Comparison of ENCODE assay signal across 1 cellular context in the genomic region with DNA sequence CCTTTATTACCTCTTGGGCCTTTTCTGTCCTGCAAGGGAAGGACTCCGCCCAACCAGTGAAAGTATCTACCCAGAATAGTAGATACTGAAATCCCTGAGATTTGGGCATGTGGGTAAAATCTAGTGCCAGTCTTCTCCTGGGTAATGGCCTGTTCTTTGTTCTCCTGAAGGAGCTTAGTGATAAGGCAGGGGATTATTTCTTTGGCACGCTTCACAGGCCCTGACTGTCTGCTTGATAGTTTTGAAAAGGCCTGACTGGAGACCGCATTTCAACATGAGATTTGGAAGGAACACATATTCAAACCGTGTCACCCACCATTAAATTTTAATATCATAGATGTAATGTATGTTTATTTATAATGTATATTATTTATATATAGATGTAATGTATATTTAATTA.
TF ChIP-seq lines count a peak whose summit lies in the region.

No MANE protein-coding gene starts in this region.

TF ChIP-seq in IMR-90, 13 proteins besides CTCF, POLR2A, EP300 and RAD21:
- TF ChIP-seq, protein P1, sequence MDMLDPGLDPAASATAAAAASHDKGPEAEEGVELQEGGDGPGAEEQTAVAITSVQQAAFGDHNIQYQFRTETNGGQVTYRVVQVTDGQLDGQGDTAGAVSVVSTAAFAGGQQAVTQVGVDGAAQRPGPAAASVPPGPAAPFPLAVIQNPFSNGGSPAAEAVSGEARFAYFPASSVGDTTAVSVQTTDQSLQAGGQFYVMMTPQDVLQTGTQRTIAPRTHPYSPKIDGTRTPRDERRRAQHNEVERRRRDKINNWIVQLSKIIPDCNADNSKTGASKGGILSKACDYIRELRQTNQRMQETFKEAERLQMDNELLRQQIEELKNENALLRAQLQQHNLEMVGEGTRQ (IDR thresholded peaks at IDR 0.05; ENCODE audit: low read depth, low read length), result no peak
- TF ChIP-seq, protein P2, sequence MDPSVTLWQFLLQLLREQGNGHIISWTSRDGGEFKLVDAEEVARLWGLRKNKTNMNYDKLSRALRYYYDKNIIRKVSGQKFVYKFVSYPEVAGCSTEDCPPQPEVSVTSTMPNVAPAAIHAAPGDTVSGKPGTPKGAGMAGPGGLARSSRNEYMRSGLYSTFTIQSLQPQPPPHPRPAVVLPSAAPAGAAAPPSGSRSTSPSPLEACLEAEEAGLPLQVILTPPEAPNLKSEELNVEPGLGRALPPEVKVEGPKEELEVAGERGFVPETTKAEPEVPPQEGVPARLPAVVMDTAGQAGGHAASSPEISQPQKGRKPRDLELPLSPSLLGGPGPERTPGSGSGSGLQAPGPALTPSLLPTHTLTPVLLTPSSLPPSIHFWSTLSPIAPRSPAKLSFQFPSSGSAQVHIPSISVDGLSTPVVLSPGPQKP (IDR thresholded peaks at IDR 0.05; ENCODE audit: borderline replicate concordance, low read depth, low read length), result no peak
- no peak for TF ChIP-seq CHD1 (IDR thresholded peaks at IDR 0.05; ENCODE audit: low read depth, low read length)
- TF ChIP-seq CEBPB (IDR thresholded peaks at IDR 0.05; ENCODE audit: low read depth, low read length), result no peak
- no peak for TF ChIP-seq BHLHE40 (IDR thresholded peaks at IDR 0.05; ENCODE audit: low read depth, low read length)
- TF ChIP-seq MAFK (IDR thresholded peaks at IDR 0.05; ENCODE audit: low read depth, low read length), result no peak
- TF ChIP-seq MAZ (IDR thresholded peaks at IDR 0.05; ENCODE audit: borderline replicate concordance, low read depth, low read length), result no peak
- TF ChIP-seq MXI1 (IDR thresholded peaks at IDR 0.05; ENCODE audit: borderline replicate concordance, low read depth, low read length), result no peak
- no peak for TF ChIP-seq RFX5 (IDR thresholded peaks at IDR 0.05; ENCODE audit: low read depth, low read length)
- TF ChIP-seq SMC3 (IDR thresholded peaks at IDR 0.05; ENCODE audit: low read depth, low read length), result no peak
